In genomic region chr3:123534264-123534663, GRCh38 we compare ENCODE assay signal across 32 cellular contexts.
"Had no signal": no experiment of that assay in that cellular context is flagged by ENCODE, and none has a peak within 500 bp of the region (broad histone marks: within the 10 kb centered on the region; RNA-seq: fewer than 3 reads in every experiment).

No MANE protein-coding gene starts in this region.

- H3K4me3 ChIP-seq: MG63 had no signal

- DNase-seq: activated CD4-positive, alpha-beta memory T cell treated with anti-CD3 and anti-CD28 coated beads, Interleukin-2, amount 10 ng/mL, durations not matched to agents 7 days and 5 days; activated CD4-positive, alpha-beta T cell treated with anti-CD3 and anti-CD28 coated beads for 1 hour; activated CD4-positive, alpha-beta T cell treated with anti-CD3 and anti-CD28 coated beads for 48 hours; activated CD4-positive, CD25-positive, alpha-beta regulatory T cell; activated CD8-positive, alpha-beta memory T cell treated with anti-CD3 and anti-CD28 coated beads for 24 hours; activated CD8-positive, alpha-beta memory T cell treated with anti-CD3 and anti-CD28 coated beads, Interleukin-2, amount 10 ng/mL, durations not matched to agents 7 days and 5 days; activated CD8-positive, alpha-beta memory T cell treated with anti-CD3 and anti-CD28 coated beads, Interleukin-2, amount 50 U/mL, for 48 hours; activated effector memory CD4-positive, alpha-beta T cell treated with Interleukin-2 at 50 U/mL for 16 hours; activated naive CD4-positive, alpha-beta T cell treated with anti-CD3 and anti-CD28 coated beads, Interleukin-2, amount 10 ng/mL, durations not matched to agents 7 days and 5 days; activated naive CD8-positive, alpha-beta T cell treated with anti-CD3 and anti-CD28 coated beads, Interleukin-2, amount 50 U/mL, for 24 hours; activated T-cell treated with anti-CD3 and anti-CD28 coated beads, Interleukin-2, amount 50 U/mL, for 48 hours; amniotic stem cell; aorta; brain microvascular endothelial cell; central memory CD4-positive, alpha-beta T cell; Karpas-422; KBM-7; MG63; NCI-H1048; NCI-H1105 treated with DMSO at 0.1 percent for 48 hours; NCI-H1436 treated with DMSO at 0.1 percent for 48 hours; NCI-H1694 treated with DMSO at 0.1 percent for 48 hours; NCI-H2029; NCI-H510A; NCI-H526; NCI-H748 treated with DMSO at 0.1 percent for 48 hours; Right ventricle myocardium superior; SW 1271; T-helper 1 cell; T-helper 2 cell; T-helper 9 cell; WERI-Rb-1 had no signal

- H3K27ac ChIP-seq: brain microvascular endothelial cell, WERI-Rb-1 had no signal

- H3K27me3 ChIP-seq: brain microvascular endothelial cell, MG63 had no signal

- H3K36me3 ChIP-seq: brain microvascular endothelial cell, MG63, WERI-Rb-1 had no signal

- H3K9me3 ChIP-seq: MG63 had no signal

- ATAC-seq: activated CD8-positive, alpha-beta memory T cell treated with anti-CD3 and anti-CD28 coated beads, Interleukin-2, amount 10 ng/mL, durations not matched to agents 7 days and 5 days; activated naive CD8-positive, alpha-beta T cell treated with anti-CD3 and anti-CD28 coated beads, Interleukin-2, amount 50 U/mL, for 24 hours had no signal
